ENCODE assay signal across 12 cellular contexts in genomic region chr15:101128696-101129095, GRCh38.
A peak's percentile ranks its signal among the peaks of the same experiment; 100 is the strongest.
DNase-seq lines count a peak whose midpoint lies in the region; ATAC-seq and TF ChIP-seq lines count a peak whose summit lies in the region.
"Had no signal": no experiment of that assay in that cellular context is flagged by ENCODE, and none has a peak within 500 bp of the region (broad histone marks: within the 10 kb centered on the region; RNA-seq: fewer than 3 reads in every experiment).

No MANE protein-coding gene starts in this region.

- H3K9me3 Mint-ChIP-seq in activated T-cell treated with anti-CD3 and anti-CD28 coated beads, Interleukin-2, amount 50 U/mL, for 24 hours, result peaks cover 8% of the 10 kb centered on the region
- no peaks in the 10 kb centered on the region for H3K9me3 Mint-ChIP-seq in activated B cell treated with CpG ODN at 0.5 μM for 24 hours
- H3K9me3 Mint-ChIP-seq in activated T-cell treated with anti-CD3 and anti-CD28 coated beads, Interleukin-2, amount 50 U/mL, for 4 hours, result no peaks in the 10 kb centered on the region

- H3K27me3 ChIP-seq in hepatocyte, result no peaks in the 10 kb centered on the region
- no peaks in the 10 kb centered on the region for H3K27me3 ChIP-seq in thoracic aorta (replicated peaks; ENCODE audit: insufficient read depth)
- H3K27me3 ChIP-seq: neural progenitor cell, vagina had no signal

- H3K4me1 Mint-ChIP-seq in activated T-cell treated with anti-CD3 and anti-CD28 coated beads, Interleukin-2, amount 50 U/mL, for 24 hours (ENCODE audit: low read depth), result peaks cover 59% of the 10 kb centered on the region
- peaks cover 78% of the 10 kb centered on the region for H3K4me1 Mint-ChIP-seq in activated B cell treated with CpG ODN at 0.5 μM for 24 hours
- H3K4me1 Mint-ChIP-seq in activated T-cell treated with anti-CD3 and anti-CD28 coated beads, Interleukin-2, amount 50 U/mL, for 4 hours (ENCODE audit: low read depth), result peaks cover 54% of the 10 kb centered on the region

- H3K4me1 ChIP-seq in hepatocyte (ENCODE audit: insufficient read depth) (peaks cover 14% of the 10 kb centered on the region), thoracic aorta (ENCODE audit: control insufficient read depth in 1 of 2, low read depth in 2 of 2) (peaks cover 29 to 33% of the 10 kb centered on the region in 2 donors)

- no peak overlapping the region for H3K4me3 Mint-ChIP-seq in activated T-cell treated with anti-CD3 and anti-CD28 coated beads, Interleukin-2, amount 50 U/mL, for 24 hours
- peak overlapping the region; percentile 79 for H3K4me3 Mint-ChIP-seq in activated B cell treated with CpG ODN at 0.5 μM for 24 hours
- no peak overlapping the region for H3K4me3 Mint-ChIP-seq in activated T-cell treated with anti-CD3 and anti-CD28 coated beads, Interleukin-2, amount 50 U/mL, for 4 hours
- H3K4me3 Mint-ChIP-seq: neural progenitor cell had no signal

- no peak overlapping the region for H3K4me3 ChIP-seq in hepatocyte
- no peak overlapping the region for H3K4me3 ChIP-seq in thoracic aorta
- H3K4me3 ChIP-seq: K562, neural progenitor cell, vagina had no signal

- POLR2A ChIA-PET in activated B cell treated with CpG ODN at 0.5 μM for 24 hours (lab: Charles Lee), result interaction anchor here (0.6 to 5.1 kb wide), 4 partner anchors 38 to 166 kb away, joined by 3 to 45 read pairs (median 4); partner anchors contain the start of genes CHSY1 and SNRPA1

- peak overlapping the region; percentile 97 for H3K27ac Mint-ChIP-seq in activated T-cell treated with anti-CD3 and anti-CD28 coated beads, Interleukin-2, amount 50 U/mL, for 24 hours
- peak overlapping the region; percentile 98 for H3K27ac Mint-ChIP-seq in activated B cell treated with CpG ODN at 0.5 μM for 24 hours
- H3K27ac Mint-ChIP-seq: neural progenitor cell had no signal

- no peak overlapping the region for H2AFZ ChIP-seq in hepatocyte
- H2AFZ ChIP-seq: neural progenitor cell had no signal

- no peak overlapping the region for H3K4me2 ChIP-seq in hepatocyte
- H3K4me2 ChIP-seq: neural progenitor cell had no signal

- ATAC-seq in activated B cell treated with CpG ODN at 0.5 μM for 24 hours (ENCODE audit: low read depth) (no peak), thoracic aorta (ENCODE audit: insufficient number of reproducible peaks, low FRiP score, low read depth) (no peak)
- ATAC-seq in activated T-cell treated with anti-CD3 and anti-CD28 coated beads, Interleukin-2, amount 50 U/mL, for 4 hours, result no peak
- ATAC-seq: K562 had no signal

- H3K36me3 ChIP-seq in hepatocyte (replicated peaks; ENCODE audit: insufficient read depth, low read depth), result no peaks in the 10 kb centered on the region
- no peaks in the 10 kb centered on the region for H3K36me3 ChIP-seq in thoracic aorta
- H3K36me3 ChIP-seq: neural progenitor cell, vagina had no signal

- CTCF ChIA-PET in activated B cell treated with CpG ODN at 0.5 μM for 24 hours (lab: Charles Lee), result interaction anchor here (1.1 to 1.2 kb wide), 2 partner anchors 22 to 40 kb away, joined by 3 to 4 read pairs; no protein-coding TSS in a partner anchor

- H3K27ac ChIP-seq in hepatocyte (peak overlapping the region; percentile 95), thoracic aorta (peak overlapping the region; percentile 93)
- H3K27ac ChIP-seq: neural progenitor cell had no signal

- intact Hi-C loops in activated B cell treated with CpG ODN at 0.5 μM for 24 hours (cut with micrococcal nuclease), result loop anchor here (5.0 kb wide), 1 partner anchor 59 kb away; no protein-coding TSS in a partner anchor

- H3K27me3 Mint-ChIP-seq in activated T-cell treated with anti-CD3 and anti-CD28 coated beads, Interleukin-2, amount 50 U/mL, for 24 hours, result no peaks in the 10 kb centered on the region
- no peaks in the 10 kb centered on the region for H3K27me3 Mint-ChIP-seq in activated B cell treated with CpG ODN at 0.5 μM for 24 hours
- H3K27me3 Mint-ChIP-seq in activated T-cell treated with anti-CD3 and anti-CD28 coated beads, Interleukin-2, amount 50 U/mL, for 4 hours (ENCODE audit: low read depth), result no peaks in the 10 kb centered on the region

- H3K9me3 ChIP-seq in hepatocyte (ENCODE audit: low read depth) (no peaks in the 10 kb centered on the region), thoracic aorta (peaks cover 4% of the 10 kb centered on the region)
- H3K9me3 ChIP-seq: vagina had no signal

- no peak for DNase-seq in activated T-cell treated with anti-CD3 and anti-CD28 coated beads, Interleukin-2, amount 50 U/mL, for 24 hours
- no peak for DNase-seq in activated T-cell treated with anti-CD3 and anti-CD28 coated beads, Interleukin-2, amount 50 U/mL, for 1 hour
- no peak for DNase-seq in activated B cell treated with CpG ODN at 0.5 μM for 24 hours
- no peak for DNase-seq in hepatocyte (ENCODE audit: low spot score)
- no peak for DNase-seq in thoracic aorta (ENCODE audit: low spot score)
- no peak for DNase-seq in SW480 (ENCODE audit: low spot score)
- no peak for DNase-seq in activated T-cell treated with anti-CD3 and anti-CD28 coated beads, Interleukin-2, amount 50 U/mL, for 4 hours
- no peak for DNase-seq in Kasumi-1 (lab: John Stamatoyannopoulos, UW)
- DNase-seq: NCI-H1930 had no signal

- H3K36me3 Mint-ChIP-seq in activated T-cell treated with anti-CD3 and anti-CD28 coated beads, Interleukin-2, amount 50 U/mL, for 24 hours (ENCODE audit: low read depth), result no peaks in the 10 kb centered on the region
- H3K36me3 Mint-ChIP-seq in activated B cell treated with CpG ODN at 0.5 μM for 24 hours (ENCODE audit: low read depth), result no peaks in the 10 kb centered on the region
- no peaks in the 10 kb centered on the region for H3K36me3 Mint-ChIP-seq in activated T-cell treated with anti-CD3 and anti-CD28 coated beads, Interleukin-2, amount 50 U/mL, for 4 hours (ENCODE audit: insufficient read depth)
- H3K36me3 Mint-ChIP-seq: neural progenitor cell had no signal

- no peak for TF ChIP-seq CTCF in activated B cell treated with CpG ODN at 0.5 μM for 24 hours (IDR thresholded peaks at IDR 0.05)
- TF ChIP-seq CTCF in hepatocyte (IDR thresholded peaks at IDR 0.05; ENCODE audit: poor library complexity), result no peak
- TF ChIP-seq CTCF in thoracic aorta (IDR thresholded peaks at IDR 0.05), result no peak

- H3K79me2 ChIP-seq in hepatocyte, result no peaks in the 10 kb centered on the region

- H4K20me1 ChIP-seq in hepatocyte (ENCODE audit: insufficient read depth, poor library complexity, severe bottlenecking), result no peaks in the 10 kb centered on the region

- no peaks in the 10 kb centered on the region for H3K9me2 ChIP-seq in hepatocyte (replicated peaks; ENCODE audit: insufficient read depth)

- 83% methylated on average over 8 of the region's 8 CpGs for WGBS in hepatocyte (ENCODE audit: low lambda C conversion rate, missing lambda C conversion rate)
